8 cellular contexts compared by ENCODE assay signal in the genomic region with DNA sequence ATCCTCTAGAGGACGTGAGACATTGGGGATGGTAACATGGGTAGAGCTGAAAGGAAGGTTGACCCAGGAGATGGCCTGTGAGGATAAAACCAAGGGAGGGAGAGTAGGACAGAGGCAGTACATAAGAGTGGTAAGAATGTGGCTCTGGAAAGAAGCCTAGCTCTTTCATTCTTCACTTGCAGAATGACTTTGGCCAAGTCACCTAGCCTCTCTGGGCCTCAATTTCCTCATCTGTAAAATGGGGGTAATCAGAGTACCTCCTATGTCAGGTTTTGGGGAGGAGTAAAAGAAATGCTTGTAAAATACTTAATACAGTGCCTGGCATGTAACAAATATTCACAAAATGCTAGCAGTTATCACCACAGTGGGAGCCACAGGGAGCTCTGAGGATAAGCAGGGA. TPM values are rescaled to one million over a fixed set of nuclear protein-coding genes. Genes with fewer than 3 reads are reported as not detected.
A peak's percentile ranks its signal among the peaks of the same experiment; 100 is the strongest.
DNase-seq lines count a peak whose midpoint lies in the region; ATAC-seq and FAIRE-seq lines count a peak whose summit lies in the region.
"Had no signal": no experiment of that assay in that cellular context is flagged by ENCODE, and none has a peak within 500 bp of the region (broad histone marks: within the 10 kb centered on the region; RNA-seq: fewer than 3 reads in every experiment).

No MANE protein-coding gene starts in this region.

- no peak overlapping the region for H3K27ac ChIP-seq in HUES6 (ENCODE audit: low read depth, low read length)
- no peak overlapping the region for H3K27ac ChIP-seq in iPS-20b (ENCODE audit: low read length)

- H3K4me3 Mint-ChIP-seq in activated T-helper 17 cell treated with anti-CD3 and anti-CD28 coated beads, Interleukin-2, amount 50 U/mL, for 72 hours, result peak overlapping the region; percentile 83
- peak overlapping the region; percentile 95 to 96 for H3K4me3 Mint-ChIP-seq in stimulated activated naive CD8-positive, alpha-beta T cell treated with anti-CD3 and anti-CD28 coated beads, Interleukin-15, amount 100 ng/mL, for 72 hours

- H3K4me1 ChIP-seq in HUES6 (ENCODE audit: control insufficient read depth, insufficient read depth, low read length), result peaks cover 28% of the 10 kb centered on the region
- peaks cover 15% of the 10 kb centered on the region; the same call in 1 of the 2 replicates for H3K4me1 ChIP-seq in iPS-20b (ENCODE audit: insufficient read depth, low read length)

- peaks cover 44% of the 10 kb centered on the region for H3K4me1 Mint-ChIP-seq in activated T-helper 17 cell treated with anti-CD3 and anti-CD28 coated beads, Interleukin-2, amount 50 U/mL, for 72 hours
- peaks cover 75% of the 10 kb centered on the region for H3K4me1 Mint-ChIP-seq in stimulated activated naive CD8-positive, alpha-beta T cell treated with anti-CD3 and anti-CD28 coated beads, Interleukin-15, amount 100 ng/mL, for 72 hours

- DNase-seq in stimulated activated naive CD8-positive, alpha-beta T cell treated with anti-CD3 and anti-CD28 coated beads, Interleukin-15, amount 100 ng/mL, for 72 hours, result no peak
- no peak for DNase-seq in NCI-H82 (lab: John Stamatoyannopoulos, UW)
- DNase-seq in GM19239 (ENCODE audit: insufficient read length, low spot score), result no peak
- no peak for DNase-seq in islet precursor cell

- FAIRE-seq in GM19239 (lab: Jason Lieb, UNC), result no peak

- ATAC-seq in activated T-helper 17 cell treated with anti-CD3 and anti-CD28 coated beads, Interleukin-2, amount 50 U/mL, for 72 hours (replicated peaks), result no peak
- no peak for ATAC-seq in stimulated activated naive CD8-positive, alpha-beta T cell treated with anti-CD3 and anti-CD28 coated beads, Interleukin-15, amount 100 ng/mL, for 72 hours

- no peaks in the 10 kb centered on the region for H3K9me3 ChIP-seq in HUES6 (ENCODE audit: control insufficient read depth, insufficient read depth, low read depth, low read length)
- no peaks in the 10 kb centered on the region for H3K9me3 ChIP-seq in iPS-20b (ENCODE audit: insufficient read depth, low read depth, low read length)

- H3K9ac ChIP-seq in HUES6 (ENCODE audit: low read length) (peak overlapping the region; percentile 60), iPS-20b (ENCODE audit: low read depth, low read length) (peak overlapping the region; percentile 78; the same call in 1 of the 2 replicates)

- H3K9me3 Mint-ChIP-seq in activated T-helper 17 cell treated with anti-CD3 and anti-CD28 coated beads, Interleukin-2, amount 50 U/mL, for 72 hours, result no peaks in the 10 kb centered on the region
- no peaks in the 10 kb centered on the region for H3K9me3 Mint-ChIP-seq in stimulated activated naive CD8-positive, alpha-beta T cell treated with anti-CD3 and anti-CD28 coated beads, Interleukin-15, amount 100 ng/mL, for 72 hours

- H3K4me3 ChIP-seq in HUES6 (ENCODE audit: low read depth, low read length), result peak overlapping the region; percentile 95
- peak overlapping the region; percentile 92 for H3K4me3 ChIP-seq in iPS-20b (ENCODE audit: low read length)

- H3K27me3 ChIP-seq in HUES6 (ENCODE audit: control insufficient read depth, insufficient read depth, low read length), result peaks cover 31% of the 10 kb centered on the region
- H3K27me3 ChIP-seq in iPS-20b (ENCODE audit: insufficient read depth, low read length), result peaks cover 60% of the 10 kb centered on the region

- H3K36me3 ChIP-seq in HUES6 (ENCODE audit: control insufficient read depth, insufficient read depth, low read length) (peaks cover 3% of the 10 kb centered on the region; the same call in 1 of the 2 replicates), iPS-20b (ENCODE audit: insufficient read depth, low read depth, low read length) (no peaks in the 10 kb centered on the region)

- H3K36me3 Mint-ChIP-seq in activated T-helper 17 cell treated with anti-CD3 and anti-CD28 coated beads, Interleukin-2, amount 50 U/mL, for 72 hours (ENCODE audit: low read depth), result peaks cover 88% of the 10 kb centered on the region

- no peaks in the 10 kb centered on the region for H3K27me3 Mint-ChIP-seq in activated T-helper 17 cell treated with anti-CD3 and anti-CD28 coated beads, Interleukin-2, amount 50 U/mL, for 72 hours
- H3K27me3 Mint-ChIP-seq in stimulated activated naive CD8-positive, alpha-beta T cell treated with anti-CD3 and anti-CD28 coated beads, Interleukin-15, amount 100 ng/mL, for 72 hours, result no peaks in the 10 kb centered on the region

- peak overlapping the region; percentile 93 for H3K27ac Mint-ChIP-seq in activated T-helper 17 cell treated with anti-CD3 and anti-CD28 coated beads, Interleukin-2, amount 50 U/mL, for 72 hours
- H3K27ac Mint-ChIP-seq in stimulated activated naive CD8-positive, alpha-beta T cell treated with anti-CD3 and anti-CD28 coated beads, Interleukin-15, amount 100 ng/mL, for 72 hours, result peak overlapping the region; percentile 82 to 92

RNA-seq across cellular contexts. Expression of a gene that starts 6.9 kb away (rescaled TPM):
- 10 to 100 TPM; 33.7 to 93.3 TPM for total RNA-seq in activated T-helper 17 cell treated with anti-CD3 and anti-CD28 coated beads, Interleukin-2, amount 50 U/mL, for 72 hours

RNA-seq across cellular contexts. Expression of a gene that starts 14.0 kb away (rescaled TPM):
- total RNA-seq in activated T-helper 17 cell treated with anti-CD3 and anti-CD28 coated beads, Interleukin-2, amount 50 U/mL, for 72 hours, result 1 to 10 TPM; 1.6 to 3.2 TPM
- total RNA-seq: H4 had no signal

RNA-seq across cellular contexts. Expression of a gene that starts 16.5 kb away (rescaled TPM):
- total RNA-seq in activated T-helper 17 cell treated with anti-CD3 and anti-CD28 coated beads, Interleukin-2, amount 50 U/mL, for 72 hours, result 100 to 1,000 TPM in 1 of 2 donors, 10 to 100 TPM in 1; 61.3 to 111 TPM

RNA-seq across cellular contexts. Expression of a gene that starts 16.9 kb away (rescaled TPM):
- total RNA-seq in activated T-helper 17 cell treated with anti-CD3 and anti-CD28 coated beads, Interleukin-2, amount 50 U/mL, for 72 hours, result 10 to 100 TPM; 14.8 to 19.4 TPM

RNA-seq across cellular contexts. Expression of a gene that starts 47.7 kb away (rescaled TPM):
- total RNA-seq in activated T-helper 17 cell treated with anti-CD3 and anti-CD28 coated beads, Interleukin-2, amount 50 U/mL, for 72 hours, result 100 to 1,000 TPM; 154 to 217 TPM
